8 cellular contexts compared by ENCODE assay signal in the genomic region with DNA sequence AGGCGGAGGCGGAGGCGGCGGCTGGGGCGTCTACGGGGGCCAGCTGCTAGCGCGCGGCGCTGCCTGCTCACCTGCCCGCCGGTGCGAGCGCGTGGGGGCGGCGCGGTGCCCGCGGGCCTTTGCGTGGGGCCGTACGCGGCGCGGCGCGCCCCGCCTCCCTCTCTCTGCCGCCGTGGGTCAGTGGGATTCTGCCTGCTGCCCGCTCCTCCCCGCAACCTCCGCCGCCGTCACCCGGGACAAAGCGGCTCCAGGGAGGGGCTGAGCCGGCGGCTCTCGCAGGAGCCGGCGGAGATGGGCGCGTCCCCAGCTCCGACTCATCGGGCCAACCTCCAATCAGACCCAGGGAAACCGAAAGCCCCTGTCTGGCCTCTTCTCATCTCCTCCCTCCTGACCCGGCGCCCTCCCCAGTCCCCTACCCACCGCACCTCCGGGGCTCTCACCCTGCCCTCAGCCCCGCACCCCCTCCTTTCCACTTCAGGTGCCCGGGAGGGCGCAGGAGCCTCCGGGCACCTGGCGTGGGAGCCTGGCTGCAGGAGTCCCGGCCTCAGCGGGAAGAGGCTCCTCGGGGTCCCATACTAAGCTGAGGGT. TPM values are rescaled to one million over a fixed set of nuclear protein-coding genes. Genes with fewer than 3 reads are reported as not detected.
DNase-seq lines count a peak whose midpoint lies in the region; ATAC-seq and TF ChIP-seq lines count a peak whose summit lies in the region.

RCAN2 (minus strand) TSS at position 249 of the 588 bp plus-strand sequence.

- peak within 1 kb of the TSS; percentile 86 for H3K4me3 Mint-ChIP-seq in osteocyte (ENCODE audit: unreplicated experiment)

- peak within 1 kb of the TSS; percentile 11 for H3K27ac Mint-ChIP-seq in osteocyte (ENCODE audit: unreplicated experiment)

- ATAC-seq in HG02678 (IDR thresholded peaks at IDR 0.05; ENCODE audit: unreplicated experiment): peak; percentile 71
- ATAC-seq in left cardiac atrium: peak; percentile 91 to 95

- no peaks in the 10 kb centered on the region for H3K9me3 Mint-ChIP-seq in osteocyte (ENCODE audit: unreplicated experiment)

- H3K4me1 Mint-ChIP-seq in osteocyte (ENCODE audit: unreplicated experiment): peaks cover 32% of the 10 kb centered on the region

- peaks cover 18% of the 10 kb centered on the region for H3K36me3 Mint-ChIP-seq in osteocyte (ENCODE audit: unreplicated experiment)

- intact Hi-C loops in left cardiac atrium (cut with DNase I): loop anchor here (5.0 to 10.0 kb wide), 4 partner anchors 69 to 136 kb away; no protein-coding TSS in a partner anchor

- H3K27me3 Mint-ChIP-seq in osteocyte (ENCODE audit: unreplicated experiment): peaks cover 34% of the 10 kb centered on the region

- TF ChIP-seq CTCF in osteocyte (IDR thresholded peaks at IDR 0.05): no peak

- DNase-seq in NCI-H1417 (lab: John Stamatoyannopoulos, UW) (peak; percentile 54 to 86 (median 85)), NCI-H1417 treated with DMSO at 0.1 percent for 48 hours (lab: John Stamatoyannopoulos, UW) (no peak), NCI-H774 (lab: John Stamatoyannopoulos, UW) (peak; percentile 80), amniotic stem cell (lab: John Stamatoyannopoulos, UW) (peak; percentile 58), left cardiac atrium (peak; percentile 75), osteocyte (ENCODE audit: extremely low spot score, unreplicated experiment) (peak; percentile 87)
- no peak for DNase-seq in central memory CD4-positive, alpha-beta T cell

RNA-seq across cellular contexts. Expression of gene RCAN2, which starts in this region (rescaled TPM):
- total RNA-seq in left cardiac atrium (100 to 1,000 TPM; 112 to 152 TPM), osteocyte (27.9 and 31.3 TPM in 2 replicates)

Comparison
In these comparisons a context has a peak if more than half of its experiments do, and no peak if none do; other contexts are left out.
1. DNase-seq: peak in NCI-H1417 (3 of 3), NCI-H774 (single experiment), amniotic stem cell (single experiment), left cardiac atrium (single experiment) and osteocyte (single experiment); none in NCI-H1417 treated with DMSO at 0.1 percent for 48 hours (single experiment) and central memory CD4-positive, alpha-beta T cell (single experiment).